ENCODE assay signal across 8 cellular contexts in genomic region chr14:75280831-75281690, GRCh38. TPM values are rescaled to one million over a fixed set of nuclear protein-coding genes. Genes with fewer than 3 reads are reported as not detected.
DNase-seq lines count a peak whose midpoint lies in the region; ATAC-seq lines count a peak whose summit lies in the region.

No MANE protein-coding gene starts in this region.

- H3K36me3 ChIP-seq in ACC112 (ENCODE audit: insufficient read depth, low read length) (peaks cover 19% of the 10 kb centered on the region; the same call in 1 of the 2 replicates), muscle layer of duodenum (ENCODE audit: control insufficient read depth in 1 of 2, insufficient read depth in 2 of 2, low read length in 2 of 2) (peaks cover 20 to 28% of the 10 kb centered on the region in 2 donors)

- peak; percentile 16 for DNase-seq in RPMI7951 (ENCODE audit: low read depth)
- DNase-seq in effector CD4-positive, alpha-beta T cell = peak; percentile 41
- DNase-seq in NCI-H2196 (lab: John Stamatoyannopoulos, UW; ENCODE audit: unreplicated experiment) = no peak
- no peak for DNase-seq in NCI-H1092 treated with DMSO at 0.1 percent for 48 hours (lab: John Stamatoyannopoulos, UW)
- DNase-seq in NCI-H510A treated with DMSO at 0.1 percent for 48 hours (lab: John Stamatoyannopoulos, UW) = no peak

- ATAC-seq in HG03521 (IDR thresholded peaks at IDR 0.05; ENCODE audit: unreplicated experiment) = no peak

- peaks cover 5% of the 10 kb centered on the region for H3K4me1 ChIP-seq in ACC112 (ENCODE audit: control insufficient read depth, insufficient read depth, low read length, unreplicated experiment)
- peaks cover 0 to 11% of the 10 kb centered on the region in 2 donors for H3K4me1 ChIP-seq in muscle layer of duodenum (ENCODE audit: control insufficient read depth in 1 of 2, insufficient read depth in 2 of 2, low read length in 2 of 2)

- H2AFZ ChIP-seq in ACC112 (ENCODE audit: low read length, unreplicated experiment) = no peak overlapping the region

- H3K27ac ChIP-seq in ACC112 (ENCODE audit: low read depth, low read length) (no peak overlapping the region), muscle layer of duodenum (ENCODE audit: low read length) (peak overlapping the region; percentile 99)

- peaks cover 13% of the 10 kb centered on the region for H3K79me2 ChIP-seq in ACC112 (ENCODE audit: control insufficient read depth, insufficient read depth, low read length, unreplicated experiment)

- H3K4me3 ChIP-seq in ACC112 (ENCODE audit: low read depth, low read length) (peak overlapping the region; percentile 89), muscle layer of duodenum (ENCODE audit: low read depth in 1 of 2, low read length in 2 of 2) (peak overlapping the region; percentile 96 to 99)

- no peaks in the 10 kb centered on the region for H3K9me3 ChIP-seq in muscle layer of duodenum (ENCODE audit: control insufficient read depth in 1 of 2, low read length in 2 of 2)

- H3K27me3 ChIP-seq in ACC112 (ENCODE audit: insufficient read depth, low read length) (no peaks in the 10 kb centered on the region), muscle layer of duodenum (ENCODE audit: low read depth, low read length) (no peaks in the 10 kb centered on the region)

RNA-seq across cellular contexts. Expression of gene FOS, which starts 2.4 kb away (rescaled TPM):
- 6.9 and 7.7 TPM in 2 replicates for total RNA-seq in RPMI7951 (2014; rRNA removed; shearing (Covaris generic))

Comparison
In these comparisons a context has a peak if more than half of its experiments do, and no peak if none do; other contexts are left out.
1. DNase-seq: peak in RPMI7951 (single experiment) and effector CD4-positive, alpha-beta T cell (single experiment); none in NCI-H2196 (single experiment), NCI-H1092 treated with DMSO at 0.1 percent for 48 hours (single experiment) and NCI-H510A treated with DMSO at 0.1 percent for 48 hours (single experiment).